1 cellular context compared by ENCODE assay signal in the genomic region with DNA sequence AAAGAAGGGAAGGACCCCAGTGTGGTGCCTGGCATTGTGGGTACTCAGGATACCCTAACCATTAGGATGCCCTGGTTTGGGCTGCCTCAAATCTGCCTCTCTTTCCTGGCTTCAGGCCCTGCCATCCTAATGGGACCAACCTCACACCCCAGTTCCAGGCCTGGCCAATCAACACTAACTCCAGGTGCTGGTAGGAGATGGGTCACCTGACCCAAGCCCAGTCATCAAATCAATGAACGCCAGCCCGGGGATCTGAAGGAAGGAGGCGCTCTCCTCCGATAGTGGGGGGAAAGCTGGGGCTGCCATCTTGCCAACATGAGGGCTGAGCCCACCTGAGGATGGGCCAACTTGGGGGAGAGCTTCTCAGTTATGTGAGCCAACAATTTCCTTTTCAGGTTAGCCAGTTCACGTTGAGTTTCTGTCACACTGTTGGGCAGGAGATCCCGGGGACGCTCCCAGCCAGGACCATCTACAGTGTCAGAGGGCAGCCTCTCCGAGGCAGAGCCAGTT.
TF ChIP-seq lines count a peak whose summit lies in the region.

No MANE protein-coding gene starts in this region.

TF ChIP-seq in Ishikawa, 13 proteins besides CTCF, POLR2A, EP300 and RAD21 (continued from another document):
- no peak for TF ChIP-seq CEBPB (IDR thresholded peaks at IDR 0.05)
- no peak for TF ChIP-seq TCF12 (IDR thresholded peaks at IDR 0.05; ENCODE audit: low read depth)
- TF ChIP-seq, protein P1, sequence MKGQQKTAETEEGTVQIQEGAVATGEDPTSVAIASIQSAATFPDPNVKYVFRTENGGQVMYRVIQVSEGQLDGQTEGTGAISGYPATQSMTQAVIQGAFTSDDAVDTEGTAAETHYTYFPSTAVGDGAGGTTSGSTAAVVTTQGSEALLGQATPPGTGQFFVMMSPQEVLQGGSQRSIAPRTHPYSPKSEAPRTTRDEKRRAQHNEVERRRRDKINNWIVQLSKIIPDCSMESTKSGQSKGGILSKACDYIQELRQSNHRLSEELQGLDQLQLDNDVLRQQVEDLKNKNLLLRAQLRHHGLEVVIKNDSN (IDR thresholded peaks at IDR 0.05) = 0 out of 2 replicates have a peak, but pooled peaks have one; percentile 10
- no peak for TF ChIP-seq CREB1 (IDR thresholded peaks at IDR 0.05; ENCODE audit: low read depth)
- no peak for TF ChIP-seq NFIC (IDR thresholded peaks at IDR 0.05)
